13 cellular contexts compared by ENCODE assay signal in genomic region chr20:33832113-33832853, GRCh38. TPM values are rescaled to one million over a fixed set of nuclear protein-coding genes. Genes with fewer than 3 reads are reported as not detected.
A peak's percentile ranks its signal among the peaks of the same experiment; 100 is the strongest.
DNase-seq lines count a peak whose midpoint lies in the region; ATAC-seq and TF ChIP-seq lines count a peak whose summit lies in the region.
"Had no signal": no experiment of that assay in that cellular context is flagged by ENCODE, and none has a peak within 500 bp of the region (broad histone marks: within the 10 kb centered on the region; RNA-seq: fewer than 3 reads in every experiment).

No MANE protein-coding gene starts in this region.

- intact Hi-C loops in Right ventricle myocardium inferior (cut with DNase I) (no loop called here), esophagus muscularis mucosa (cut with DNase I) (no loop called here)

- no peak for TF ChIP-seq POLR2A in esophagus muscularis mucosa (IDR thresholded peaks at IDR 0.05; ENCODE audit: low read depth)

- H3K4me3 Mint-ChIP-seq in nephron (peak overlapping the region; percentile 38 to 71 (median 68)), type B pancreatic cell (peak overlapping the region; percentile 66)

- TF ChIP-seq EP300 in esophagus muscularis mucosa (IDR thresholded peaks at IDR 0.05): no peak

- H3K27me3 ChIP-seq in cardiac muscle cell (no peaks in the 10 kb centered on the region), esophagus muscularis mucosa (no peaks in the 10 kb centered on the region)
- H3K27me3 ChIP-seq: gastroesophageal sphincter had no signal

- H3K36me3 ChIP-seq in cardiac muscle cell: no peaks in the 10 kb centered on the region
- peaks cover 0 to 3% (median 0%) of the 10 kb centered on the region in 4 donors for H3K36me3 ChIP-seq in esophagus muscularis mucosa
- H3K36me3 ChIP-seq: gastroesophageal sphincter had no signal

- H3K4me1 Mint-ChIP-seq in nephron (peaks cover 85% of the 10 kb centered on the region), type B pancreatic cell (ENCODE audit: unreplicated experiment) (peaks cover 68% of the 10 kb centered on the region)

- no peak overlapping the region for H3K4me3 ChIP-seq in cardiac muscle cell
- H3K4me3 ChIP-seq in esophagus muscularis mucosa: no peak overlapping the region
- H3K4me3 ChIP-seq: gastroesophageal sphincter had no signal

- no peaks in the 10 kb centered on the region for H3K27me3 Mint-ChIP-seq in nephron (ENCODE audit: low read depth)
- no peaks in the 10 kb centered on the region for H3K27me3 Mint-ChIP-seq in type B pancreatic cell

- no peak for TF ChIP-seq CTCF in cardiac muscle cell (IDR thresholded peaks at IDR 0.05; ENCODE audit: low read depth, low read length)
- no peak for TF ChIP-seq CTCF in esophagus muscularis mucosa (IDR thresholded peaks at IDR 0.05)
- no peak for TF ChIP-seq CTCF in nephron (IDR thresholded peaks at IDR 0.05; ENCODE audit: unreplicated experiment in 3 of 3)
- no peak for TF ChIP-seq CTCF in type B pancreatic cell (conservative IDR thresholded peaks at IDR 0.05)

- H3K4me1 ChIP-seq in cardiac muscle cell (ENCODE audit: low read depth): peaks cover 39% of the 10 kb centered on the region
- H3K4me1 ChIP-seq in esophagus muscularis mucosa: peaks cover 83 to 95% (median 90%) of the 10 kb centered on the region in 4 donors

- 44% methylated on average over 10 of the region's 12 CpGs for WGBS in esophagus muscularis mucosa

- no peak for ATAC-seq in Right ventricle myocardium inferior
- ATAC-seq: gastroesophageal sphincter had no signal

- H3K27ac ChIP-seq in cardiac muscle cell: peak overlapping the region; percentile 7
- peak overlapping the region in 3 of 4 donors; percentile 18 to 70 (median 51) for H3K27ac ChIP-seq in esophagus muscularis mucosa (replicated peaks in 1 of 4)

- DNase-seq in cardiac muscle cell (ENCODE audit: low read depth in 1 of 2, low spot score in 1 of 2) (peak in 1 of 2 donors; percentile 67), Right ventricle myocardium inferior (ENCODE audit: missing footprints) (no peak), esophagus muscularis mucosa (ENCODE audit: extremely low spot score) (no peak), type B pancreatic cell (ENCODE audit: extremely low spot score, unreplicated experiment) (no peak), NCI-H1436 treated with DMSO at 0.1 percent for 48 hours (lab: John Stamatoyannopoulos, UW) (no peak), NCI-H1930 (lab: John Stamatoyannopoulos, UW) (no peak)
- DNase-seq in effector CD8-positive, alpha-beta T cell (lab: John Stamatoyannopoulos, UW): no peak
- DNase-seq: ACHN; H7; NCI-H774; stimulated activated CD4-positive, alpha-beta T cell treated with anti-CD3 and anti-CD28 coated beads, Interleukin-2, amount 100 ng/mL, for 48 hours had no signal

- peaks cover 21% of the 10 kb centered on the region for H3K36me3 Mint-ChIP-seq in nephron (ENCODE audit: low read depth)
- peaks cover 40% of the 10 kb centered on the region for H3K36me3 Mint-ChIP-seq in type B pancreatic cell

- H3K27ac Mint-ChIP-seq in nephron (peak overlapping the region; percentile 84 to 95 (median 94)), type B pancreatic cell (peak overlapping the region; percentile 61)

- no peaks in the 10 kb centered on the region for H3K9me3 Mint-ChIP-seq in nephron
- H3K9me3 Mint-ChIP-seq in type B pancreatic cell: no peaks in the 10 kb centered on the region

- H3K9me3 ChIP-seq in cardiac muscle cell (ENCODE audit: low read depth) (no peaks in the 10 kb centered on the region), esophagus muscularis mucosa (no peaks in the 10 kb centered on the region)
- H3K9me3 ChIP-seq: gastroesophageal sphincter had no signal

RNA-seq across cellular contexts. Expression of gene CHMP4B, which starts 21.1 kb away (rescaled TPM):
- total RNA-seq in cardiac muscle cell (106 and 110 TPM in 2 replicates), Right ventricle myocardium inferior (108 TPM), esophagus muscularis mucosa (100 to 1,000 TPM in 2 of 4 donors, 10 to 100 TPM in 2; 90.8 to 116 (median 100) TPM), type B pancreatic cell (ENCODE audit: low replicate concordance) (111 and 170 TPM in 2 replicates)
- polyA plus RNA-seq in cardiac muscle cell: 4.6 and 6.8 TPM in 2 replicates
